Comparison of ENCODE assay signal across 19 cellular contexts in genomic region chr6:40798069-40798770, GRCh38.
"Had no signal": no experiment of that assay in that cellular context is flagged by ENCODE, and none has a peak within 500 bp of the region (broad histone marks: within the 10 kb centered on the region; RNA-seq: fewer than 3 reads in every experiment).

No MANE protein-coding gene starts in this region.

- H3K9me3 Mint-ChIP-seq: nephron had no signal

- ATAC-seq: left lobe of liver had no signal

- H3K4me3 ChIP-seq: dorsolateral prefrontal cortex, lung, spleen had no signal

- H3K36me3 ChIP-seq: spleen had no signal

- H3K27ac ChIP-seq: dorsolateral prefrontal cortex, epithelial cell of prostate, spleen had no signal

- DNase-seq: activated CD4-positive, CD25-positive, alpha-beta regulatory T cell treated with anti-CD3 and anti-CD28 coated beads, Interleukin-2, amount 50 U/mL, for 72 hours; activated CD8-positive, alpha-beta memory T cell treated with anti-CD3 and anti-CD28 coated beads for 24 hours; activated CD8-positive, alpha-beta memory T cell treated with anti-CD3 and anti-CD28 coated beads, Interleukin-2, amount 50 U/mL, for 48 hours; activated effector memory CD4-positive, alpha-beta T cell treated with Interleukin-2 at 50 U/mL for 16 hours; activated naive CD4-positive, alpha-beta T cell treated with anti-CD3 and anti-CD28 coated beads, Interleukin-2, amount 50 U/mL, for 16 hours; activated T-cell treated with anti-CD3 and anti-CD28 coated beads, Interleukin-2, amount 50 U/mL, for 48 hours; foreskin fibroblast; hippocampal formation; kidney; midbrain; nucleus accumbens; spleen; stimulated activated naive CD4-positive, alpha-beta T cell; T1000 had no signal

- H3K27me3 ChIP-seq: dorsolateral prefrontal cortex, spleen had no signal

- H3K4me3 Mint-ChIP-seq: nephron had no signal

- H3K9me3 ChIP-seq: spleen had no signal
